ENCODE assay signal across 34 cellular contexts in genomic region chr5:54133917-54134316, GRCh38.
"Had no signal": no experiment of that assay in that cellular context is flagged by ENCODE, and none has a peak within 500 bp of the region (broad histone marks: within the 10 kb centered on the region; RNA-seq: fewer than 3 reads in every experiment).

No MANE protein-coding gene starts in this region.

- H3K4me3 ChIP-seq: adrenal gland, ascending aorta, body of pancreas, breast epithelium, cardiac muscle cell had no signal

- H3K9me3 ChIP-seq: adrenal gland, ascending aorta, body of pancreas, breast epithelium had no signal

- H3K27me3 ChIP-seq: adrenal gland, ascending aorta, body of pancreas, brain microvascular endothelial cell, breast epithelium, cardiac muscle cell had no signal

- DNase-seq: activated effector memory CD4-positive, alpha-beta T cell treated with anti-CD3 and anti-CD28 coated beads, Interleukin-2, amount 50 U/mL, for 16 hours; activated effector memory CD4-positive, alpha-beta T cell treated with Interleukin-2 at 50 U/mL for 16 hours; activated gamma-delta T cell; activated gamma-delta T cell treated with Interleukin-2 at 50 U/mL for 16 hours; activated naive CD4-positive, alpha-beta T cell; activated naive CD4-positive, alpha-beta T cell treated with anti-CD3 and anti-CD28 coated beads for 36 hours; activated naive CD4-positive, alpha-beta T cell treated with anti-CD3 and anti-CD28 coated beads, Interleukin-2, amount 10 ng/mL, durations not matched to agents 7 days and 5 days; activated naive CD4-positive, alpha-beta T cell treated with anti-CD3 and anti-CD28 coated beads, Interleukin-2, amount 50 U/mL, for 16 hours; activated naive CD4-positive, alpha-beta T cell treated with Interleukin-2 at 50 U/mL for 16 hours; activated naive CD8-positive, alpha-beta T cell treated with anti-CD3 and anti-CD28 coated beads for 36 hours; activated naive CD8-positive, alpha-beta T cell treated with anti-CD3 and anti-CD28 coated beads, Interleukin-2, amount 10 ng/mL, durations not matched to agents 7 days and 5 days; activated naive CD8-positive, alpha-beta T cell treated with anti-CD3 and anti-CD28 coated beads, Interleukin-2, amount 50 U/mL, for 24 hours; activated T-cell treated with anti-CD3 and anti-CD28 coated beads, Interleukin-2, amount 50 U/mL, for 1 hour; activated T-cell treated with anti-CD3 and anti-CD28 coated beads, Interleukin-2, amount 50 U/mL, for 24 hours; activated T-cell treated with anti-CD3 and anti-CD28 coated beads, Interleukin-2, amount 50 U/mL, for 4 hours; activated T-cell treated with anti-CD3 and anti-CD28 coated beads, Interleukin-2, amount 50 U/mL, for 48 hours; activated T-cell treated with anti-CD3 and anti-CD28 coated beads, Interleukin-2, amount 50 U/mL, for 72 hours; adrenal gland; amniotic stem cell; amygdala; anterior cingulate cortex; aorta; body of pancreas; brain microvascular endothelial cell; caudate nucleus; central memory CD4-positive, alpha-beta T cell; cerebellar nuclear complex had no signal

- FAIRE-seq: astrocyte, bronchial epithelial cell had no signal

- ATAC-seq: activated naive CD4-positive, alpha-beta T cell treated with anti-CD3 and anti-CD28 coated beads, Interleukin-2, amount 50 U/mL, for 72 hours; activated naive CD8-positive, alpha-beta T cell treated with anti-CD3 and anti-CD28 coated beads, Interleukin-2, amount 50 U/mL, for 24 hours; activated T-cell treated with anti-CD3 and anti-CD28 coated beads, Interleukin-2, amount 50 U/mL, for 4 hours; activated T-cell treated with anti-CD3 and anti-CD28 coated beads, Interleukin-2, amount 50 U/mL, for 72 hours; activated T-helper 17 cell treated with anti-CD3 and anti-CD28 coated beads, Interleukin-2, amount 50 U/mL, for 72 hours; body of pancreas had no signal

- H3K36me3 ChIP-seq: adrenal gland, ascending aorta, brain microvascular endothelial cell, breast epithelium had no signal

- H3K4me1 ChIP-seq: adrenal gland, ascending aorta, body of pancreas, breast epithelium had no signal

- H3K27ac ChIP-seq: adrenal gland, ascending aorta, body of pancreas, brain microvascular endothelial cell, breast epithelium, cardiac muscle cell had no signal
